1 cellular context compared by ENCODE assay signal in the genomic region with DNA sequence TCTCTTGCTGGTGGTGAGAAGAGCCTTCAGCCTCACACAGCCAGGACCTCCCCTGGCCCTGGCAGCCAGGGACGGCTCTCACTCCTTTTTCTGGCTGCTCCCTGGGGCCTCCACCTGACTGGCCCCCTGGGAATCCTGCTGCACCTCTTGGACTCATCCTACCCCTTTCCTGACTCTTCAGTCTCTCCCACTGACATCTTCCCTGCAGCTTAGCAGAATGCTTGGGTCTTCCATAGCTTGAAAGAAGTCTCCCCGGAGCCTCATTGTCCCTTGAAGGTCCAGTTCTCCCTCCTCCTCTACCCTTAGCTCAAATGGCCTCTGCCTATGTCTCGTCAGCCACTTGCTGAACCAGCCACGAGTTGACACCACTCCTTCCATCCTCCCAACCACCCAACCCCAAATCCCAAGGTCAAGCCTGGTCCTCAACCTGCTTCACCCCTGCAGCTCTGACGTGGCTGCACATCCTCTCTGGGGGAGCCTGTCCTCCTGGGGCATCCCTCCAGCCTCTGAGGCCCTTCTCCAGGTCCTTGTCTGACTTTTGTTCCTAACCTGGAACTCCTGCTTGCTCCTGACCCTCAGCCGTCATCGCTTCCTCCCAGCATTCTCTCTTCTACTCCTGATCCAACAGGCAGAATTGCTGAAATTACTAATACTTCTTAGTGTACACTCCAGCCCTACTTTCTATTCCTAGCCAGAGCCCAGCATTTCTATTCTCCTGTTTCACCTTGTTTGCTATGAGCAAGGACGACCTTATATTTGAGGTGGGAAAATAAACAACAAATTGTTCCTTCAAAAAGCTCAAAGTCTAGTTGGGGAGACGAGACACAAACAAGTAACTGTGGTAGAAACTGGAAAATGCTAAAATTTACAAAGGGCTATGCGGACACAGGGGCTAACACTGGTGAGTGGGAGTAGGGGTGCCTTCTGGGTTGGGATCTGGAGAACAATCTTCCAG.
A peak's percentile ranks its signal among the peaks of the same experiment; 100 is the strongest.
TF ChIP-seq lines count a peak whose summit lies in the region.

No MANE protein-coding gene starts in this region.

TF ChIP-seq in HepG2, 621 proteins besides CTCF, POLR2A, EP300 and RAD21 (continued from another document and continues in another):
- TF ChIP-seq, protein P1, sequence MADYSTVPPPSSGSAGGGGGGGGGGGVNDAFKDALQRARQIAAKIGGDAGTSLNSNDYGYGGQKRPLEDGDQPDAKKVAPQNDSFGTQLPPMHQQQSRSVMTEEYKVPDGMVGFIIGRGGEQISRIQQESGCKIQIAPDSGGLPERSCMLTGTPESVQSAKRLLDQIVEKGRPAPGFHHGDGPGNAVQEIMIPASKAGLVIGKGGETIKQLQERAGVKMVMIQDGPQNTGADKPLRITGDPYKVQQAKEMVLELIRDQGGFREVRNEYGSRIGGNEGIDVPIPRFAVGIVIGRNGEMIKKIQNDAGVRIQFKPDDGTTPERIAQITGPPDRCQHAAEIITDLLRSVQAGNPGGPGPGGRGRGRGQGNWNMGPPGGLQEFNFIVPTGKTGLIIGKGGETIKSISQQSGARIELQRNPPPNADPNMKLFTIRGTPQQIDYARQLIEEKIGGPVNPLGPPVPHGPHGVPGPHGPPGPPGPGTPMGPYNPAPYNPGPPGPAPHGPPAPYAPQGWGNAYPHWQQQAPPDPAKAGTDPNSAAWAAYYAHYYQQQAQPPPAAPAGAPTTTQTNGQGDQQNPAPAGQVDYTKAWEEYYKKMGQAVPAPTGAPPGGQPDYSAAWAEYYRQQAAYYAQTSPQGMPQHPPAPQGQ (CRISPR knock-in tag; IDR thresholded peaks at IDR 0.05; ENCODE audit: borderline replicate concordance) = no peak
- TF ChIP-seq ARNT2 (CRISPR knock-in tag; IDR thresholded peaks at IDR 0.05; ENCODE audit: low read depth) = no peak
- no peak for TF ChIP-seq NR2F2 (IDR thresholded peaks at IDR 0.05; ENCODE audit: borderline replicate concordance, low read depth)
- TF ChIP-seq MED8 (CRISPR knock-in tag; IDR thresholded peaks at IDR 0.05; ENCODE audit: insufficient replicate concordance) = no peak
- TF ChIP-seq ZFP90 (CRISPR knock-in tag; IDR thresholded peaks at IDR 0.05; ENCODE audit: borderline replicate concordance) = no peak
- no peak for TF ChIP-seq REL (CRISPR knock-in tag; conservative IDR thresholded peaks at IDR 0.05)
- TF ChIP-seq MIER2 (CRISPR knock-in tag; IDR thresholded peaks at IDR 0.05) = no peak
- TF ChIP-seq, protein P2, sequence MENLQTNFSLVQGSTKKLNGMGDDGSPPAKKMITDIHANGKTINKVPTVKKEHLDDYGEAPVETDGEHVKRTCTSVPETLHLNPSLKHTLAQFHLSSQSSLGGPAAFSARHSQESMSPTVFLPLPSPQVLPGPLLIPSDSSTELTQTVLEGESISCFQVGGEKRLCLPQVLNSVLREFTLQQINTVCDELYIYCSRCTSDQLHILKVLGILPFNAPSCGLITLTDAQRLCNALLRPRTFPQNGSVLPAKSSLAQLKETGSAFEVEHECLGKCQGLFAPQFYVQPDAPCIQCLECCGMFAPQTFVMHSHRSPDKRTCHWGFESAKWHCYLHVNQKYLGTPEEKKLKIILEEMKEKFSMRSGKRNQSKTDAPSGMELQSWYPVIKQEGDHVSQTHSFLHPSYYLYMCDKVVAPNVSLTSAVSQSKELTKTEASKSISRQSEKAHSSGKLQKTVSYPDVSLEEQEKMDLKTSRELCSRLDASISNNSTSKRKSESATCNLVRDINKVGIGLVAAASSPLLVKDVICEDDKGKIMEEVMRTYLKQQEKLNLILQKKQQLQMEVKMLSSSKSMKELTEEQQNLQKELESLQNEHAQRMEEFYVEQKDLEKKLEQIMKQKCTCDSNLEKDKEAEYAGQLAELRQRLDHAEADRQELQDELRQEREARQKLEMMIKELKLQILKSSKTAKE (CRISPR knock-in tag; IDR thresholded peaks at IDR 0.05; ENCODE audit: borderline replicate concordance) = 0 out of 2 replicates have a peak, but pooled peaks have one; percentile 16
- TF ChIP-seq TBX3 (IDR thresholded peaks at IDR 0.05; ENCODE audit: borderline replicate concordance) = peak; percentile 59; the same call in 1 of the 2 replicates
- TF ChIP-seq, protein P3, sequence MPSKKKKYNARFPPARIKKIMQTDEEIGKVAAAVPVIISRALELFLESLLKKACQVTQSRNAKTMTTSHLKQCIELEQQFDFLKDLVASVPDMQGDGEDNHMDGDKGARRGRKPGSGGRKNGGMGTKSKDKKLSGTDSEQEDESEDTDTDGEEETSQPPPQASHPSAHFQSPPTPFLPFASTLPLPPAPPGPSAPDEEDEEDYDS (CRISPR knock-in tag; IDR thresholded peaks at IDR 0.05) = 0 out of 2 replicates have a peak, but pooled peaks have one; percentile 28
- TF ChIP-seq ZNF678 (CRISPR knock-in tag; IDR thresholded peaks at IDR 0.05) = no peak
- TF ChIP-seq MZF1 (CRISPR knock-in tag; IDR thresholded peaks at IDR 0.05; ENCODE audit: borderline replicate concordance) = no peak
- TF ChIP-seq, protein P4, sequence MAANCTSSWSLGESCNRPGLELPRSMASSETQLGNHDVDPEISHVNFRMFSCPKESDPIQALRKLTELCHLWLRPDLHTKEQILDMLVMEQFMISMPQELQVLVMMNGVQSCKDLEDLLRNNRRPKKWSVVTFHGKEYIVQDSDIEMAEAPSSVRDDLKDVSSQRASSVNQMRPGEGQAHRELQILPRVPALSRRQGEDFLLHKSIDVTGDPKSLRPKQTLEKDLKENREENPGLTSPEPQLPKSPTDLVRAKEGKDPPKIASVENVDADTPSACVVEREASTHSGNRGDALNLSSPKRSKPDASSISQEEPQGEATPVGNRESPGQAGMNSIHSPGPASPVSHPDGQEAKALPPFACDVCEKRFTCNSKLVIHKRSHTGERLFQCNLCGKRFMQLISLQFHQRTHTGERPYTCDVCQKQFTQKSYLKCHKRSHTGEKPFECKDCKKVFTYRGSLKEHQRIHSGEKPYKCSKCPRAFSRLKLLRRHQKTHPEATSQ (CRISPR knock-in tag; IDR thresholded peaks at IDR 0.05; ENCODE audit: borderline replicate concordance) = no peak; the same call in 1 of the 2 replicates
- TF ChIP-seq, protein P5, sequence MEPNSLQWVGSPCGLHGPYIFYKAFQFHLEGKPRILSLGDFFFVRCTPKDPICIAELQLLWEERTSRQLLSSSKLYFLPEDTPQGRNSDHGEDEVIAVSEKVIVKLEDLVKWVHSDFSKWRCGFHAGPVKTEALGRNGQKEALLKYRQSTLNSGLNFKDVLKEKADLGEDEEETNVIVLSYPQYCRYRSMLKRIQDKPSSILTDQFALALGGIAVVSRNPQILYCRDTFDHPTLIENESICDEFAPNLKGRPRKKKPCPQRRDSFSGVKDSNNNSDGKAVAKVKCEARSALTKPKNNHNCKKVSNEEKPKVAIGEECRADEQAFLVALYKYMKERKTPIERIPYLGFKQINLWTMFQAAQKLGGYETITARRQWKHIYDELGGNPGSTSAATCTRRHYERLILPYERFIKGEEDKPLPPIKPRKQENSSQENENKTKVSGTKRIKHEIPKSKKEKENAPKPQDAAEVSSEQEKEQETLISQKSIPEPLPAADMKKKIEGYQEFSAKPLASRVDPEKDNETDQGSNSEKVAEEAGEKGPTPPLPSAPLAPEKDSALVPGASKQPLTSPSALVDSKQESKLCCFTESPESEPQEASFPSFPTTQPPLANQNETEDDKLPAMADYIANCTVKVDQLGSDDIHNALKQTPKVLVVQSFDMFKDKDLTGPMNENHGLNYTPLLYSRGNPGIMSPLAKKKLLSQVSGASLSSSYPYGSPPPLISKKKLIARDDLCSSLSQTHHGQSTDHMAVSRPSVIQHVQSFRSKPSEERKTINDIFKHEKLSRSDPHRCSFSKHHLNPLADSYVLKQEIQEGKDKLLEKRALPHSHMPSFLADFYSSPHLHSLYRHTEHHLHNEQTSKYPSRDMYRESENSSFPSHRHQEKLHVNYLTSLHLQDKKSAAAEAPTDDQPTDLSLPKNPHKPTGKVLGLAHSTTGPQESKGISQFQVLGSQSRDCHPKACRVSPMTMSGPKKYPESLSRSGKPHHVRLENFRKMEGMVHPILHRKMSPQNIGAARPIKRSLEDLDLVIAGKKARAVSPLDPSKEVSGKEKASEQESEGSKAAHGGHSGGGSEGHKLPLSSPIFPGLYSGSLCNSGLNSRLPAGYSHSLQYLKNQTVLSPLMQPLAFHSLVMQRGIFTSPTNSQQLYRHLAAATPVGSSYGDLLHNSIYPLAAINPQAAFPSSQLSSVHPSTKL (CRISPR knock-in tag; IDR thresholded peaks at IDR 0.05) = peak; percentile 81
- TF ChIP-seq ZFP36L1 (CRISPR knock-in tag; IDR thresholded peaks at IDR 0.05) = no peak
- TF ChIP-seq NR1H2 (CRISPR knock-in tag; IDR thresholded peaks at IDR 0.05; ENCODE audit: borderline replicate concordance, low read depth) = no peak
- TF ChIP-seq, protein P6, sequence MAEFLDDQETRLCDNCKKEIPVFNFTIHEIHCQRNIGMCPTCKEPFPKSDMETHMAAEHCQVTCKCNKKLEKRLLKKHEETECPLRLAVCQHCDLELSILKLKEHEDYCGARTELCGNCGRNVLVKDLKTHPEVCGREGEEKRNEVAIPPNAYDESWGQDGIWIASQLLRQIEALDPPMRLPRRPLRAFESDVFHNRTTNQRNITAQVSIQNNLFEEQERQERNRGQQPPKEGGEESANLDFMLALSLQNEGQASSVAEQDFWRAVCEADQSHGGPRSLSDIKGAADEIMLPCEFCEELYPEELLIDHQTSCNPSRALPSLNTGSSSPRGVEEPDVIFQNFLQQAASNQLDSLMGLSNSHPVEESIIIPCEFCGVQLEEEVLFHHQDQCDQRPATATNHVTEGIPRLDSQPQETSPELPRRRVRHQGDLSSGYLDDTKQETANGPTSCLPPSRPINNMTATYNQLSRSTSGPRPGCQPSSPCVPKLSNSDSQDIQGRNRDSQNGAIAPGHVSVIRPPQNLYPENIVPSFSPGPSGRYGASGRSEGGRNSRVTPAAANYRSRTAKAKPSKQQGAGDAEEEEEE (CRISPR knock-in tag; IDR thresholded peaks at IDR 0.05; ENCODE audit: borderline replicate concordance) = no peak
- no peak for TF ChIP-seq ZNF567 (CRISPR knock-in tag; IDR thresholded peaks at IDR 0.05; ENCODE audit: borderline replicate concordance)
- TF ChIP-seq ZNF773 (CRISPR knock-in tag; IDR thresholded peaks at IDR 0.05; ENCODE audit: borderline replicate concordance) = no peak
- TF ChIP-seq, protein P7, sequence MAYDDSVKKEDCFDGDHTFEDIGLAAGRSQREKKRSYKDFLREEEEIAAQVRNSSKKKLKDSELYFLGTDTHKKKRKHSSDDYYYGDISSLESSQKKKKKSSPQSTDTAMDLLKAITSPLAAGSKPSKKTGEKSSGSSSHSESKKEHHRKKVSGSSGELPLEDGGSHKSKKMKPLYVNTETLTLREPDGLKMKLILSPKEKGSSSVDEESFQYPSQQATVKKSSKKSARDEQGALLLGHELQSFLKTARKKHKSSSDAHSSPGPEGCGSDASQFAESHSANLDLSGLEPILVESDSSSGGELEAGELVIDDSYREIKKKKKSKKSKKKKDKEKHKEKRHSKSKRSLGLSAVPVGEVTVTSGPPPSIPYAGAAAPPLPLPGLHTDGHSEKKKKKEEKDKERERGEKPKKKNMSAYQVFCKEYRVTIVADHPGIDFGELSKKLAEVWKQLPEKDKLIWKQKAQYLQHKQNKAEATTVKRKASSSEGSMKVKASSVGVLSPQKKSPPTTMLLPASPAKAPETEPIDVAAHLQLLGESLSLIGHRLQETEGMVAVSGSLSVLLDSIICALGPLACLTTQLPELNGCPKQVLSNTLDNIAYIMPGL (CRISPR knock-in tag; IDR thresholded peaks at IDR 0.05; ENCODE audit: borderline replicate concordance in 1 of 2, low read depth in 1 of 2) = no peak
- TF ChIP-seq, protein P8, sequence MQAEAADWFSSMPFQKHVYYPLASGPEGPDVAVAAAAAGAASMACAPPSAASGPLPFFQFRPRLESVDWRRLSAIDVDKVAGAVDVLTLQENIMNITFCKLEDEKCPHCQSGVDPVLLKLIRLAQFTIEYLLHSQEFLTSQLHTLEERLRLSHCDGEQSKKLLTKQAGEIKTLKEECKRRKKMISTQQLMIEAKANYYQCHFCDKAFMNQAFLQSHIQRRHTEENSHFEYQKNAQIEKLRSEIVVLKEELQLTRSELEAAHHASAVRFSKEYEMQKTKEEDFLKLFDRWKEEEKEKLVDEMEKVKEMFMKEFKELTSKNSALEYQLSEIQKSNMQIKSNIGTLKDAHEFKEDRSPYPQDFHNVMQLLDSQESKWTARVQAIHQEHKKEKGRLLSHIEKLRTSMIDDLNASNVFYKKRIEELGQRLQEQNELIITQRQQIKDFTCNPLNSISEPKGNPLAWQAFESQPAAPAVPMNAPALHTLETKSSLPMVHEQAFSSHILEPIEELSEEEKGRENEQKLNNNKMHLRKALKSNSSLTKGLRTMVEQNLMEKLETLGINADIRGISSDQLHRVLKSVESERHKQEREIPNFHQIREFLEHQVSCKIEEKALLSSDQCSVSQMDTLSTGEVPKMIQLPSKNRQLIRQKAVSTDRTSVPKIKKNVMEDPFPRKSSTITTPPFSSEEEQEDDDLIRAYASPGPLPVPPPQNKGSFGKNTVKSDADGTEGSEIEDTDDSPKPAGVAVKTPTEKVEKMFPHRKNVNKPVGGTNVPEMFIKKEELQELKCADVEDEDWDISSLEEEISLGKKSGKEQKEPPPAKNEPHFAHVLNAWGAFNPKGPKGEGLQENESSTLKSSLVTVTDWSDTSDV (CRISPR knock-in tag; IDR thresholded peaks at IDR 0.05) = no peak
- no peak for TF ChIP-seq ZBTB1 (CRISPR knock-in tag; IDR thresholded peaks at IDR 0.05; ENCODE audit: borderline replicate concordance)
- TF ChIP-seq CENPT (CRISPR knock-in tag; IDR thresholded peaks at IDR 0.05; ENCODE audit: low read depth) = no peak
- TF ChIP-seq HOXA5 (CRISPR knock-in tag; IDR thresholded peaks at IDR 0.05) = no peak
- TF ChIP-seq MTF2 (CRISPR knock-in tag; IDR thresholded peaks at IDR 0.05; ENCODE audit: borderline replicate concordance) = no peak
- TF ChIP-seq FOXM1 (CRISPR knock-in tag; IDR thresholded peaks at IDR 0.05) = no peak
- 0 out of 2 replicates have a peak, but pooled peaks have one; percentile 18 for TF ChIP-seq FOXK2 (IDR thresholded peaks at IDR 0.05)
- no peak for TF ChIP-seq SIX4 (CRISPR knock-in tag; IDR thresholded peaks at IDR 0.05)
- no peak for TF ChIP-seq SNAI1 (CRISPR knock-in tag; IDR thresholded peaks at IDR 0.05; ENCODE audit: borderline replicate concordance)
- no peak for TF ChIP-seq FOXC1 (CRISPR knock-in tag; IDR thresholded peaks at IDR 0.05; ENCODE audit: borderline replicate concordance)
- TF ChIP-seq, protein P9, sequence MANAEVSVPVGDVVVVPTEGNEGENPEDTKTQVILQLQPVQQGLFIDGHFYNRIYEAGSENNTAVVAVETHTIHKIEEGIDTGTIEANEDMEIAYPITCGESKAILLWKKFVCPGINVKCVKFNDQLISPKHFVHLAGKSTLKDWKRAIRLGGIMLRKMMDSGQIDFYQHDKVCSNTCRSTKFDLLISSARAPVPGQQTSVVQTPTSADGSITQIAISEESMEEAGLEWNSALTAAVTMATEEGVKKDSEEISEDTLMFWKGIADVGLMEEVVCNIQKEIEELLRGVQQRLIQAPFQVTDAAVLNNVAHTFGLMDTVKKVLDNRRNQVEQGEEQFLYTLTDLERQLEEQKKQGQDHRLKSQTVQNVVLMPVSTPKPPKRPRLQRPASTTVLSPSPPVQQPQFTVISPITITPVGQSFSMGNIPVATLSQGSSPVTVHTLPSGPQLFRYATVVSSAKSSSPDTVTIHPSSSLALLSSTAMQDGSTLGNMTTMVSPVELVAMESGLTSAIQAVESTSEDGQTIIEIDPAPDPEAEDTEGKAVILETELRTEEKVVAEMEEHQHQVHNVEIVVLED (CRISPR knock-in tag; IDR thresholded peaks at IDR 0.05; ENCODE audit: borderline replicate concordance) = peak; percentile 23
- peak; percentile 59; the same call in 1 of the 2 replicates for TF ChIP-seq SOX5 (CRISPR knock-in tag; IDR thresholded peaks at IDR 0.05; ENCODE audit: borderline replicate concordance)
- TF ChIP-seq ZNF749 (CRISPR knock-in tag; IDR thresholded peaks at IDR 0.05; ENCODE audit: borderline replicate concordance) = no peak
- TF ChIP-seq HNRNPUL1 (IDR thresholded peaks at IDR 0.05; ENCODE audit: low read depth, low read length) = no peak
- peak; percentile 66; the same call in 1 of the 2 replicates for TF ChIP-seq ZFP37 (CRISPR knock-in tag; IDR thresholded peaks at IDR 0.05; ENCODE audit: borderline replicate concordance)
- 0 out of 2 replicates have a peak, but pooled peaks have one; percentile 17 for TF ChIP-seq ERF (CRISPR knock-in tag; IDR thresholded peaks at IDR 0.05)
- no peak for TF ChIP-seq ZNF546 (CRISPR knock-in tag; conservative IDR thresholded peaks at IDR 0.05)
- TF ChIP-seq CENPX (CRISPR knock-in tag; IDR thresholded peaks at IDR 0.05) = no peak
- no peak for TF ChIP-seq SRF (IDR thresholded peaks at IDR 0.05; ENCODE audit: low read depth, low read length)
